8 cellular contexts compared by ENCODE assay signal in genomic region chr18:31101148-31102019, GRCh38.
DNase-seq lines count a peak whose midpoint lies in the region; ATAC-seq lines count a peak whose summit lies in the region.

No MANE protein-coding gene starts in this region.

- H3K27ac ChIP-seq in HUES48 (ENCODE audit: low read depth, low read length) = peak overlapping the region; percentile 98
- H3K27ac ChIP-seq in rectal smooth muscle tissue (ENCODE audit: low read depth, low read length) = peak overlapping the region; percentile 55

- peak overlapping the region; percentile 85 for H3K9ac ChIP-seq in HUES48 (ENCODE audit: low read depth, low read length)
- peak overlapping the region; percentile 49 for H3K9ac ChIP-seq in rectal smooth muscle tissue (ENCODE audit: low read length)

- peak; percentile 28 for ATAC-seq in activated naive CD8-positive, alpha-beta T cell treated with anti-CD3 and anti-CD28 coated beads, Interleukin-2, amount 50 U/mL, for 24 hours
- ATAC-seq in HG03565 (IDR thresholded peaks at IDR 0.05; ENCODE audit: unreplicated experiment) = no peak

- H3K4me1 ChIP-seq in HUES48 (ENCODE audit: control insufficient read depth, insufficient read depth, low read length) (peaks cover 21% of the 10 kb centered on the region), rectal smooth muscle tissue (ENCODE audit: control insufficient read depth, insufficient read depth, low read length) (no peaks in the 10 kb centered on the region)

- H3K36me3 Mint-ChIP-seq in activated naive CD8-positive, alpha-beta T cell treated with anti-CD3 and anti-CD28 coated beads, Interleukin-2, amount 50 U/mL, for 24 hours (ENCODE audit: low read depth) = no peaks in the 10 kb centered on the region

- no peak overlapping the region for H3K27ac Mint-ChIP-seq in activated naive CD8-positive, alpha-beta T cell treated with anti-CD3 and anti-CD28 coated beads, Interleukin-2, amount 50 U/mL, for 24 hours

- no peaks in the 10 kb centered on the region for H3K4me1 Mint-ChIP-seq in activated naive CD8-positive, alpha-beta T cell treated with anti-CD3 and anti-CD28 coated beads, Interleukin-2, amount 50 U/mL, for 24 hours

- H3K27me3 ChIP-seq in HUES48 (ENCODE audit: control insufficient read depth, insufficient read depth, low read length) = no peaks in the 10 kb centered on the region
- H3K27me3 ChIP-seq in rectal smooth muscle tissue (ENCODE audit: control insufficient read depth, insufficient read depth, low read length) = no peaks in the 10 kb centered on the region

- H3K9me3 Mint-ChIP-seq in activated naive CD8-positive, alpha-beta T cell treated with anti-CD3 and anti-CD28 coated beads, Interleukin-2, amount 50 U/mL, for 24 hours = peaks cover 5% of the 10 kb centered on the region

- DNase-seq in Ammon's horn (ENCODE audit: low spot score) = peak; percentile 40
- peak; percentile 3 for DNase-seq in activated naive CD8-positive, alpha-beta T cell treated with anti-CD3 and anti-CD28 coated beads, Interleukin-2, amount 50 U/mL, for 24 hours
- DNase-seq in hypothalamus (lab: John Stamatoyannopoulos, UW) = peak in 44 of 51 donors; percentile 6 to 65 (median 27)
- DNase-seq in NCI-H2171 treated with DMSO at 0.1 percent for 48 hours (lab: John Stamatoyannopoulos, UW) = no peak
- DNase-seq in activated CD4-positive, CD25-positive, alpha-beta regulatory T cell (lab: John Stamatoyannopoulos, UW) = no peak

- H3K4me3 ChIP-seq in HUES48 (ENCODE audit: low read depth, low read length) = peak overlapping the region; percentile 92
- peak overlapping the region; percentile 73 for H3K4me3 ChIP-seq in rectal smooth muscle tissue (ENCODE audit: low read length)

- H3K4me3 Mint-ChIP-seq in activated naive CD8-positive, alpha-beta T cell treated with anti-CD3 and anti-CD28 coated beads, Interleukin-2, amount 50 U/mL, for 24 hours = peak overlapping the region; percentile 11

- H3K27me3 Mint-ChIP-seq in activated naive CD8-positive, alpha-beta T cell treated with anti-CD3 and anti-CD28 coated beads, Interleukin-2, amount 50 U/mL, for 24 hours = peaks cover 38% of the 10 kb centered on the region

- no peaks in the 10 kb centered on the region for H3K36me3 ChIP-seq in HUES48 (ENCODE audit: control insufficient read depth, insufficient read depth, low read length)
- no peaks in the 10 kb centered on the region for H3K36me3 ChIP-seq in rectal smooth muscle tissue (ENCODE audit: control insufficient read depth, insufficient read depth, low read length)

- H3K9me3 ChIP-seq in HUES48 (ENCODE audit: control insufficient read depth, insufficient read depth, low read length) = no peaks in the 10 kb centered on the region

Comparison
In these comparisons a context has a peak if more than half of its experiments do, and no peak if none do; other contexts are left out.
1. DNase-seq: peak in Ammon's horn (single experiment), activated naive CD8-positive, alpha-beta T cell treated with anti-CD3 and anti-CD28 coated beads, Interleukin-2, amount 50 U/mL, for 24 hours (single experiment) and hypothalamus (44 of 51); none in NCI-H2171 treated with DMSO at 0.1 percent for 48 hours (single experiment) and activated CD4-positive, CD25-positive, alpha-beta regulatory T cell (0 of 4).